In genomic region chr6:33589723-33590530, GRCh38 we compare ENCODE assay signal across 8 cellular contexts. TPM values are rescaled to one million over a fixed set of nuclear protein-coding genes. Genes with fewer than 3 reads are reported as not detected.
DNase-seq lines count a peak whose midpoint lies in the region; ATAC-seq, FAIRE-seq and TF ChIP-seq lines count a peak whose summit lies in the region.

No MANE protein-coding gene starts in this region.

- DNase-seq in DMS114 treated with DMSO at 0.1 percent for 48 hours (lab: John Stamatoyannopoulos, UW; ENCODE audit: unreplicated experiment) (peak; percentile 36), H4 (ENCODE audit: low spot score) (peak; percentile 66), astrocyte of the spinal cord (ENCODE audit: low read depth, low spot score) (peak; percentile 87), iPS-NIHi11 (ENCODE audit: low spot score) (peak; percentile 82), small intestine (peak; percentile 98)

- FAIRE-seq in small intestine (lab: Jason Lieb, UNC), result no peak

- no peak overlapping the region for H3K9ac ChIP-seq in OCI-LY3 (ENCODE audit: low read length)

- no peaks in the 10 kb centered on the region for H3K36me3 ChIP-seq in OCI-LY3 (replicated peaks; ENCODE audit: low read depth, low read length)
- H3K36me3 ChIP-seq in small intestine (ENCODE audit: control insufficient read depth in 2 of 2, insufficient read depth in 2 of 2, low read length in 2 of 2), result no peaks in the 10 kb centered on the region

- H4K20me1 ChIP-seq in OCI-LY3 (ENCODE audit: insufficient read depth, low read length), result no peaks in the 10 kb centered on the region

- H3K27ac ChIP-seq in OCI-LY3 (ENCODE audit: low read length) (no peak overlapping the region), small intestine (ENCODE audit: low read depth in 1 of 2, low read length in 1 of 2) (peak overlapping the region; percentile 95 to 96)

- H3K4me1 ChIP-seq in OCI-LY3 (ENCODE audit: low read length) (peaks cover 30% of the 10 kb centered on the region), small intestine (ENCODE audit: control insufficient read depth in 2 of 2, insufficient read depth in 1 of 2, low read depth in 1 of 2, low read length in 1 of 2) (peaks cover 2 to 7% of the 10 kb centered on the region in 2 donors)

- H3K4me3 ChIP-seq in OCI-LY3 (ENCODE audit: low read length), result no peak overlapping the region
- no peak overlapping the region for H3K4me3 ChIP-seq in astrocyte of the spinal cord (ENCODE audit: low read depth, low read length)
- H3K4me3 ChIP-seq in small intestine (ENCODE audit: low read depth in 1 of 2, low read length in 2 of 2), result no peak overlapping the region

- no peaks in the 10 kb centered on the region for H3K79me2 ChIP-seq in OCI-LY3 (ENCODE audit: low read length)

- ATAC-seq in GM18870 (IDR thresholded peaks at IDR 0.05; ENCODE audit: unreplicated experiment) (no peak), HG03045 (IDR thresholded peaks at IDR 0.05; ENCODE audit: unreplicated experiment) (no peak)

- WGBS in small intestine, 3 donors, result 13 to 25% (median 13%) methylated on average over 9 of the region's 9 CpGs

- H3K9me3 ChIP-seq in OCI-LY3 (ENCODE audit: insufficient read depth, low read length) (no peaks in the 10 kb centered on the region), small intestine (ENCODE audit: control insufficient read depth, low read depth) (no peaks in the 10 kb centered on the region)

- peak overlapping the region; percentile 27 for H3K4me2 ChIP-seq in OCI-LY3 (ENCODE audit: low read length)

- H3K27me3 ChIP-seq in OCI-LY3 (ENCODE audit: low read depth, low read length) (no peaks in the 10 kb centered on the region), small intestine (ENCODE audit: control insufficient read depth in 2 of 2, insufficient read depth in 2 of 2, low read length in 2 of 2) (no peaks in the 10 kb centered on the region)

- H2AFZ ChIP-seq in OCI-LY3 (ENCODE audit: low read depth, low read length), result no peak overlapping the region

- TF ChIP-seq CTCF in OCI-LY3 (IDR thresholded peaks at IDR 0.05; ENCODE audit: low read depth, low read length) (peak; percentile 61), astrocyte of the spinal cord (IDR thresholded peaks at IDR 0.05; ENCODE audit: low read depth, low read length) (peak; percentile 96)

- in situ Hi-C loops in astrocyte of the spinal cord (cut with HindIII; ENCODE audit: low sequenced_read_pairs), result no loop called here

RNA-seq across cellular contexts. Expression of gene BAK1, which starts 9.9 kb away (rescaled TPM):
- 16.3 and 18.8 TPM in 2 replicates for total RNA-seq in H4 (2014; rRNA removed; shearing (Covaris generic))
- 100 to 1,000 TPM in 1 of 3 donors, 10 to 100 TPM in 2; 75.6 to 100 (median 85.7) TPM for polyA plus RNA-seq in small intestine

RNA-seq across cellular contexts. Expression of gene ITPR3, which starts 31.2 kb away (rescaled TPM):
- 6.6 and 9.8 TPM in 2 replicates for total RNA-seq in H4 (2014; rRNA removed; shearing (Covaris generic))
- 10 to 100 TPM; 51.6 to 62.7 (median 55.5) TPM for polyA plus RNA-seq in small intestine

Comparison
In these comparisons a context has a peak if more than half of its experiments do, and no peak if none do; other contexts are left out.
1. DNase-seq: peak in every context shown above with its lines; median percentile 98 in small intestine; 87 in astrocyte of the spinal cord; 82 in iPS-NIHi11; 66 in H4; 36 in DMS114 treated with DMSO at 0.1 percent for 48 hours.